ENCODE assay signal across 18 cellular contexts in the genomic region with DNA sequence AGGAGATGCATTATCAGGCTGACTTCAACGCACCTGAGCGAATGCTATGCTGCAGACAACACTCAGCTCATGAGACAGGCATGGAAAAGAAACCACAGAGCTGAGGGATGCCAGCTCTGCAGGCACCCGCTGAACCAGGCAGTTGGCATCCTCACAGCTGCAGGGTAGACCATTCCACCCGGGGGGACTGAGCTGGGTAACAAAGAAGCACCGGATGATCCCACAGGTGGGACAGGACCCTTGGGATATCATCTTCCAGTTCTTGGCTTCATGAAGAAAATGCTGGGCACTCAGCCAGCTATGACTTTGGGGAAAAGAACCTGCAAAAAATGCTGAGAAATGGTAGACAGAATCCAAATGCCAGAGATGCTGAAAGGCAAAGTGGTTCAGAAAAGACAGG. TPM values are rescaled to one million over a fixed set of nuclear protein-coding genes. Genes with fewer than 3 reads are reported as not detected.
DNase-seq lines count a peak whose midpoint lies in the region; ATAC-seq and TF ChIP-seq lines count a peak whose summit lies in the region.
"Had no signal": no experiment of that assay in that cellular context is flagged by ENCODE, and none has a peak within 500 bp of the region (broad histone marks: within the 10 kb centered on the region; RNA-seq: fewer than 3 reads in every experiment).

No MANE protein-coding gene starts in this region.

- peak overlapping the region; percentile 81 for H3K4me2 ChIP-seq in OCI-LY3 (ENCODE audit: low read length)

- 72% methylated on average over 5 of the region's 5 CpGs for WGBS in right cardiac atrium

- H3K27ac ChIP-seq in left ventricle myocardium inferior (replicated peaks) (peak overlapping the region; percentile 83), right cardiac atrium (ENCODE audit: low read length) (no peak overlapping the region), OCI-LY3 (ENCODE audit: low read length) (no peak overlapping the region)
- H3K27ac ChIP-seq: SJSA1 had no signal

- peaks cover 69% of the 10 kb centered on the region for H3K4me1 ChIP-seq in left ventricle myocardium inferior
- peaks cover 12% of the 10 kb centered on the region for H3K4me1 ChIP-seq in right cardiac atrium (ENCODE audit: control insufficient read depth, insufficient read depth, low read length)
- H3K4me1 ChIP-seq in OCI-LY3 (ENCODE audit: low read length): peaks cover 46% of the 10 kb centered on the region

- no peak overlapping the region for H3K9ac ChIP-seq in OCI-LY3 (ENCODE audit: low read length)

- no peak overlapping the region for H3K4me3 ChIP-seq in left ventricle myocardium inferior
- H3K4me3 ChIP-seq in right cardiac atrium (ENCODE audit: low read length): no peak overlapping the region
- H3K4me3 ChIP-seq in OCI-LY3 (ENCODE audit: low read length): peak overlapping the region; percentile 50; the same call in 1 of the 2 replicates
- no peak overlapping the region for H3K4me3 ChIP-seq in fibroblast of the aortic adventitia (ENCODE audit: low read depth, low read length)
- H3K4me3 ChIP-seq: gastrocnemius medialis, right atrium auricular region, SJSA1, transverse colon had no signal

- ATAC-seq in right cardiac atrium: no peak
- ATAC-seq in HG03196 (IDR thresholded peaks at IDR 0.05; ENCODE audit: unreplicated experiment): no peak
- no peak for ATAC-seq in HG03095 (IDR thresholded peaks at IDR 0.05; ENCODE audit: unreplicated experiment)
- no peak for ATAC-seq in GM18867 (IDR thresholded peaks at IDR 0.05; ENCODE audit: unreplicated experiment)
- ATAC-seq in GM19455 (IDR thresholded peaks at IDR 0.05; ENCODE audit: unreplicated experiment): no peak
- ATAC-seq: left lobe of liver had no signal

- intact Hi-C loops in left ventricle myocardium inferior (cut with micrococcal nuclease): no loop called here
- intact Hi-C loops in right cardiac atrium (cut with DNase I): loop anchor here in 2 of 4 donors (10.0 kb wide), 2 partner anchors 206 to 426 kb away; no protein-coding TSS in a partner anchor

- DNase-seq in left ventricle myocardium inferior (no peak), right cardiac atrium (no peak), fibroblast of the aortic adventitia (ENCODE audit: low read depth) (peak; percentile 33)
- DNase-seq: activated CD4-positive, alpha-beta T cell treated with anti-CD3 and anti-CD28 coated beads for 1 hour; DMS79; KBM-7; NCI-H1105; stimulated activated naive B cell treated with anti-CD40 and anti-IgM and Interleukin-4, amounts not matched to agents 10 μg/mL and 1 μg/mL and 100 μg/mL, for 72 hours; transverse colon had no signal

- peaks cover 67% of the 10 kb centered on the region for H3K79me2 ChIP-seq in OCI-LY3 (ENCODE audit: low read length)

- no peak overlapping the region for H2AFZ ChIP-seq in OCI-LY3 (ENCODE audit: low read depth, low read length)

- TF ChIP-seq CTCF in left ventricle myocardium inferior (IDR thresholded peaks at IDR 0.05; ENCODE audit: borderline replicate concordance) (no peak), OCI-LY3 (IDR thresholded peaks at IDR 0.05; ENCODE audit: low read depth, low read length) (no peak), fibroblast of the aortic adventitia (IDR thresholded peaks at IDR 0.05; ENCODE audit: insufficient read depth, low read length) (no peak)

- H3K36me3 ChIP-seq in left ventricle myocardium inferior (no peaks in the 10 kb centered on the region), OCI-LY3 (replicated peaks; ENCODE audit: low read depth, low read length) (no peaks in the 10 kb centered on the region)
- H3K36me3 ChIP-seq: gastrocnemius medialis, right atrium auricular region, SJSA1, transverse colon had no signal

- H4K20me1 ChIP-seq in OCI-LY3 (ENCODE audit: insufficient read depth, low read length): peaks cover 65% of the 10 kb centered on the region

- peaks cover 29% of the 10 kb centered on the region for H3K27me3 ChIP-seq in left ventricle myocardium inferior (ENCODE audit: low read depth)
- no peaks in the 10 kb centered on the region for H3K27me3 ChIP-seq in right cardiac atrium (ENCODE audit: control insufficient read depth, insufficient read depth)
- no peaks in the 10 kb centered on the region; the same call in 1 of the 2 replicates for H3K27me3 ChIP-seq in OCI-LY3 (ENCODE audit: low read depth, low read length)
- H3K27me3 ChIP-seq: right atrium auricular region, SJSA1, transverse colon had no signal

- no peaks in the 10 kb centered on the region for H3K9me3 ChIP-seq in left ventricle myocardium inferior (replicated peaks)
- no peaks in the 10 kb centered on the region for H3K9me3 ChIP-seq in right cardiac atrium (ENCODE audit: control insufficient read depth, low read length)
- no peaks in the 10 kb centered on the region for H3K9me3 ChIP-seq in OCI-LY3 (ENCODE audit: insufficient read depth, low read length)
- H3K9me3 ChIP-seq: gastrocnemius medialis, right atrium auricular region, SJSA1, transverse colon had no signal

RNA-seq across cellular contexts. Expression of gene EPB41L4B, which starts 9.6 kb away (rescaled TPM):
- total RNA-seq in left ventricle myocardium inferior (13.9 TPM), right cardiac atrium (10 to 100 TPM; 20.1 to 39.2 (median 27.0) TPM), fibroblast of the aortic adventitia (ENCODE audit: low replicate concordance) (0.08 and 1.8 TPM in 2 replicates)
- polyA plus RNA-seq in right cardiac atrium: 11.2 TPM
